In the genomic region with DNA sequence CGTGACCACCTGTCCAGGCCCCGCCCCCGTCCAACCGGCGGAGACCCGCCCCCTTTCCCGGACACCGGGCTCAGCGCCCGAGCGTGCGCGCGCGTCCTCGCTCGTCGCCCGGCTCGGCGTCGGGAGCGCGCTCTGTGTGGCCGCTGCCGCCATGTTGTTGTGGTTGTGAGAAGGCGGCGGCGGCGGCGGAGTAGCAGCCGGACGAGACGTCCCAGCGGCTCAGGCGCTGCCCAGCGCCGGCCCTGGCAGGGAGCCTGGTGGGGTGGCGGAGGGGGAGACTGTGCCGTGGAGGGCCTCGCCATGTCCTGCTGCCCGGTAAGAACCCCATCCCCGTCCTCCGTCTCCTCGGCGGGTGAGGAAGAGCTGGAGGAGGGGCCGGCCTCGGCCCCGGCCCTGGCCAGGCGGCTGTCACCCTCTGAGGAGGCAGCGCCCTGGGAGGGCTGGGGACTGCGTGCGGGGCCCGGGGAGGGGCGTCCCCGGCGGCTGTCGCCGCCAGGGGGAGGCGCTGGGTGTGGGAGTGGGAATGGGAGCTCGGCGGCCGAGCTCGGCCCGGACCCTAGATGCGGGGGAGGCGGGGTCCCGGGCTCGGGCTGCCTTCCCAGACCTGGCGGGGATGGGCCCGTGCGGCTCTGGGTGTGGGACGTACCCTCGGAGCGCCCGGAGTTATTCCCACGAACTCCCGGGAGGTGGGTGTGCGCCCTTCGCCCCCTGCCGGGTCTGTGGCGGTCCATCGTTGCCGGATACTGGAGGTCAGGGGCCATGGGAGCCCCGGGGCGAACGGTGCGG, we compare ENCODE assay signal across 1 cellular context.
TF ChIP-seq lines count a peak whose summit lies in the region.

Gene MTMR3 (plus strand): TSS at position 130 of the 786 bp plus-strand sequence. CDS start 87,886 bp downstream, outside the sequence.

TF ChIP-seq in HepG2, 621 proteins besides CTCF, POLR2A, EP300 and RAD21 (continued from another document):
- peak; percentile 65 for TF ChIP-seq ZGPAT (CRISPR knock-in tag; IDR thresholded peaks at IDR 0.05)
- TF ChIP-seq RARG (CRISPR knock-in tag; IDR thresholded peaks at IDR 0.05; ENCODE audit: low read depth) = no peak
- TF ChIP-seq DNMT1 (CRISPR knock-in tag; IDR thresholded peaks at IDR 0.05) = no peak
- peak; percentile 12 for TF ChIP-seq CCAR2 (optimal IDR thresholded peaks at IDR 0.05; ENCODE audit: low read depth, low read length)
- TF ChIP-seq NKX3-1 (CRISPR knock-in tag; IDR thresholded peaks at IDR 0.05) = no peak
- TF ChIP-seq ZNF556 (CRISPR knock-in tag; IDR thresholded peaks at IDR 0.05; ENCODE audit: borderline replicate concordance) = peak; percentile 31; the same call in 1 of the 2 replicates
- TF ChIP-seq ZNF784 (CRISPR knock-in tag; IDR thresholded peaks at IDR 0.05; ENCODE audit: borderline replicate concordance) = no peak
- TF ChIP-seq ELF4 (CRISPR knock-in tag; IDR thresholded peaks at IDR 0.05; ENCODE audit: borderline replicate concordance) = no peak
- TF ChIP-seq FUBP1 (CRISPR knock-in tag; IDR thresholded peaks at IDR 0.05; ENCODE audit: borderline replicate concordance) = no peak
- no peak for TF ChIP-seq MIER3 (CRISPR knock-in tag; IDR thresholded peaks at IDR 0.05; ENCODE audit: borderline replicate concordance)
- TF ChIP-seq IKZF1 (IDR thresholded peaks at IDR 0.05) = no peak
- no peak for TF ChIP-seq TERF1 (CRISPR knock-in tag; IDR thresholded peaks at IDR 0.05)
- TF ChIP-seq RFXAP (CRISPR knock-in tag; IDR thresholded peaks at IDR 0.05; ENCODE audit: borderline replicate concordance) = 0 out of 2 replicates have a peak, but pooled peaks have one; percentile 42
- TF ChIP-seq ZNF552 (CRISPR knock-in tag; IDR thresholded peaks at IDR 0.05; ENCODE audit: borderline replicate concordance) = no peak; the same call in 1 of the 2 replicates
- TF ChIP-seq POGZ (CRISPR knock-in tag; IDR thresholded peaks at IDR 0.05) = no peak
- TF ChIP-seq TAF1 (CRISPR knock-in tag; IDR thresholded peaks at IDR 0.05) = peak; percentile 83; the same call in 1 of the 2 replicates
- TF ChIP-seq FOXC1 (CRISPR knock-in tag; IDR thresholded peaks at IDR 0.05; ENCODE audit: borderline replicate concordance) = peak; percentile 63; the same call in 1 of the 2 replicates
- peak; percentile 59; the same call in 1 of the 2 replicates for TF ChIP-seq KAT7 (CRISPR knock-in tag; IDR thresholded peaks at IDR 0.05; ENCODE audit: borderline replicate concordance)
- no peak for TF ChIP-seq ZFP36L2 (CRISPR knock-in tag; IDR thresholded peaks at IDR 0.05)
- no peak for TF ChIP-seq KDM4B (CRISPR knock-in tag; IDR thresholded peaks at IDR 0.05)
- TF ChIP-seq ZNF329 (CRISPR knock-in tag; IDR thresholded peaks at IDR 0.05; ENCODE audit: low read depth) = no peak
- peak; percentile 71; the same call in 1 of the 2 replicates for TF ChIP-seq POGK (CRISPR knock-in tag; conservative IDR thresholded peaks at IDR 0.05)
- TF ChIP-seq ZNF614 (CRISPR knock-in tag; IDR thresholded peaks at IDR 0.05; ENCODE audit: borderline replicate concordance) = peak; percentile 29; the same call in 1 of the 2 replicates
- TF ChIP-seq ZNF75D (CRISPR knock-in tag; IDR thresholded peaks at IDR 0.05; ENCODE audit: borderline replicate concordance) = no peak
- TF ChIP-seq RFX3 (CRISPR knock-in tag; IDR thresholded peaks at IDR 0.05) = no peak
- TF ChIP-seq FOSL2 (CRISPR knock-in tag; IDR thresholded peaks at IDR 0.05) = no peak
- TF ChIP-seq NR2C2 (CRISPR knock-in tag; IDR thresholded peaks at IDR 0.05; ENCODE audit: borderline replicate concordance) = peak; percentile 78
- no peak; the same call in 1 of the 2 replicates for TF ChIP-seq IRF2 (CRISPR knock-in tag; IDR thresholded peaks at IDR 0.05)
- no peak for TF ChIP-seq NAIF1 (CRISPR knock-in tag; IDR thresholded peaks at IDR 0.05; ENCODE audit: borderline replicate concordance)
- TF ChIP-seq, protein P1, sequence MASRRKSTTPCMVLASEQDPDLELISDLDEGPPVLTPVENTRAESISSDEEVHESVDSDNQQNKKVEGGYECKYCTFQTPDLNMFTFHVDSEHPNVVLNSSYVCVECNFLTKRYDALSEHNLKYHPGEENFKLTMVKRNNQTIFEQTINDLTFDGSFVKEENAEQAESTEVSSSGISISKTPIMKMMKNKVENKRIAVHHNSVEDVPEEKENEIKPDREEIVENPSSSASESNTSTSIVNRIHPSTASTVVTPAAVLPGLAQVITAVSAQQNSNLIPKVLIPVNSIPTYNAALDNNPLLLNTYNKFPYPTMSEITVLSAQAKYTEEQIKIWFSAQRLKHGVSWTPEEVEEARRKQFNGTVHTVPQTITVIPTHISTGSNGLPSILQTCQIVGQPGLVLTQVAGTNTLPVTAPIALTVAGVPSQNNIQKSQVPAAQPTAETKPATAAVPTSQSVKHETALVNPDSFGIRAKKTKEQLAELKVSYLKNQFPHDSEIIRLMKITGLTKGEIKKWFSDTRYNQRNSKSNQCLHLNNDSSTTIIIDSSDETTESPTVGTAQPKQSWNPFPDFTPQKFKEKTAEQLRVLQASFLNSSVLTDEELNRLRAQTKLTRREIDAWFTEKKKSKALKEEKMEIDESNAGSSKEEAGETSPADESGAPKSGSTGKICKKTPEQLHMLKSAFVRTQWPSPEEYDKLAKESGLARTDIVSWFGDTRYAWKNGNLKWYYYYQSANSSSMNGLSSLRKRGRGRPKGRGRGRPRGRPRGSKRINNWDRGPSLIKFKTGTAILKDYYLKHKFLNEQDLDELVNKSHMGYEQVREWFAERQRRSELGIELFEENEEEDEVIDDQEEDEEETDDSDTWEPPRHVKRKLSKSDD (CRISPR knock-in tag; IDR thresholded peaks at IDR 0.05; ENCODE audit: low read depth) = no peak
- no peak for TF ChIP-seq ZBTB8A (CRISPR knock-in tag; IDR thresholded peaks at IDR 0.05; ENCODE audit: borderline replicate concordance, low read depth)
- peak; percentile 37; the same call in 1 of the 2 replicates for TF ChIP-seq KMT2A (CRISPR knock-in tag; IDR thresholded peaks at IDR 0.05)
- no peak; the same call in 1 of the 2 replicates for TF ChIP-seq ZNF333 (CRISPR knock-in tag; IDR thresholded peaks at IDR 0.05; ENCODE audit: borderline replicate concordance)
- TF ChIP-seq ETV6 (CRISPR knock-in tag; conservative IDR thresholded peaks at IDR 0.05) = 0 out of 2 replicates have a peak, but pooled peaks have one; percentile 33
- no peak; the same call in 1 of the 2 replicates for TF ChIP-seq ZNF263 (CRISPR knock-in tag; IDR thresholded peaks at IDR 0.05)
- no peak for TF ChIP-seq PCBP1 (IDR thresholded peaks at IDR 0.05; ENCODE audit: borderline replicate concordance, low read depth, low read length)
- TF ChIP-seq RERE (CRISPR knock-in tag; IDR thresholded peaks at IDR 0.05; ENCODE audit: low read depth) = no peak
- TF ChIP-seq GATA4 (IDR thresholded peaks at IDR 0.05; ENCODE audit: borderline replicate concordance, low read depth) = peak; percentile 45; the same call in 1 of the 2 replicates
- TF ChIP-seq EEA1 (CRISPR knock-in tag; IDR thresholded peaks at IDR 0.05; ENCODE audit: borderline replicate concordance) = 0 out of 2 replicates have a peak, but pooled peaks have one; percentile 36
- TF ChIP-seq, protein P2, sequence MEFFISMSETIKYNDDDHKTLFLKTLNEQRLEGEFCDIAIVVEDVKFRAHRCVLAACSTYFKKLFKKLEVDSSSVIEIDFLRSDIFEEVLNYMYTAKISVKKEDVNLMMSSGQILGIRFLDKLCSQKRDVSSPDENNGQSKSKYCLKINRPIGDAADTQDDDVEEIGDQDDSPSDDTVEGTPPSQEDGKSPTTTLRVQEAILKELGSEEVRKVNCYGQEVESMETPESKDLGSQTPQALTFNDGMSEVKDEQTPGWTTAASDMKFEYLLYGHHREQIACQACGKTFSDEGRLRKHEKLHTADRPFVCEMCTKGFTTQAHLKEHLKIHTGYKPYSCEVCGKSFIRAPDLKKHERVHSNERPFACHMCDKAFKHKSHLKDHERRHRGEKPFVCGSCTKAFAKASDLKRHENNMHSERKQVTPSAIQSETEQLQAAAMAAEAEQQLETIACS (CRISPR knock-in tag; IDR thresholded peaks at IDR 0.05) = peak; percentile 98
